Comparison of ENCODE assay signal across 8 cellular contexts in genomic region chr6:87139236-87139635, GRCh38. TPM values are rescaled to one million over a fixed set of nuclear protein-coding genes. Genes with fewer than 3 reads are reported as not detected.
DNase-seq lines count a peak whose midpoint lies in the region; ATAC-seq and TF ChIP-seq lines count a peak whose summit lies in the region.

No MANE protein-coding gene starts in this region.

- H2AFZ ChIP-seq in hepatocyte = no peak overlapping the region

- DNase-seq in AG04450 (ENCODE audit: low read depth, low spot score) = no peak
- peak; percentile 69 for DNase-seq in EH (ENCODE audit: low read depth)
- peak; percentile 4 for DNase-seq in NCI-H446 treated with DMSO at 0.1 percent for 48 hours (lab: John Stamatoyannopoulos, UW)
- peak; percentile 79 for DNase-seq in adipocyte (ENCODE audit: low read depth)
- peak; percentile 54 for DNase-seq in hepatocyte (ENCODE audit: low spot score)
- DNase-seq in stimulated activated naive CD8-positive, alpha-beta T cell treated with anti-CD3 and anti-CD28 coated beads, Interleukin-15, Interleukin-2, amounts not matched to agents 100 U/mL and 50 U/mL, for 24 hours = peak; percentile 32

- no peak overlapping the region for H3K4me2 ChIP-seq in hepatocyte

- no peaks in the 10 kb centered on the region for H4K20me1 ChIP-seq in hepatocyte (ENCODE audit: insufficient read depth, poor library complexity, severe bottlenecking)

- H3K36me3 ChIP-seq in adipocyte (ENCODE audit: control insufficient read depth, insufficient read depth, low read length, severe bottlenecking) = no peaks in the 10 kb centered on the region
- H3K36me3 ChIP-seq in hepatocyte (replicated peaks; ENCODE audit: insufficient read depth, low read depth) = no peaks in the 10 kb centered on the region

- H3K27ac ChIP-seq in AG04450 (ENCODE audit: low read depth, low read length) (no peak overlapping the region), hepatocyte (no peak overlapping the region)

- H3K79me2 ChIP-seq in hepatocyte = no peaks in the 10 kb centered on the region

- no peak overlapping the region for H3K9ac ChIP-seq in adipocyte (ENCODE audit: low read length)

- H3K4me3 ChIP-seq in AG04450 (ENCODE audit: low read depth, low read length) = no peak overlapping the region
- H3K4me3 ChIP-seq in adipocyte (ENCODE audit: low read length) = no peak overlapping the region
- H3K4me3 ChIP-seq in hepatocyte = no peak overlapping the region

- H3K9me3 ChIP-seq in AG04450 (ENCODE audit: control insufficient read depth, insufficient read depth, low read length) (peaks cover 7% of the 10 kb centered on the region; the same call in 1 of the 2 replicates), adipocyte (ENCODE audit: control insufficient read depth, low read length) (no peaks in the 10 kb centered on the region), hepatocyte (ENCODE audit: low read depth) (no peaks in the 10 kb centered on the region)

- 77% methylated on average over 1 of the region's 1 CpG for WGBS in hepatocyte (ENCODE audit: low lambda C conversion rate, missing lambda C conversion rate)

- no peaks in the 10 kb centered on the region for H3K9me2 ChIP-seq in hepatocyte (replicated peaks; ENCODE audit: insufficient read depth)

- CTCF ChIA-PET in AG04450 (lab: Charles Lee) = interaction anchor here (0.9 to 3.4 kb wide), 13 partner anchors 9 to 254 kb away, joined by 3 to 22 read pairs (median 5); no protein-coding TSS in a partner anchor

- ATAC-seq in HG02588 (IDR thresholded peaks at IDR 0.05; ENCODE audit: unreplicated experiment) (peak; percentile 47), GM21381 (IDR thresholded peaks at IDR 0.05; ENCODE audit: unreplicated experiment) (no peak)
- peak; percentile 65 for ATAC-seq in stimulated activated naive CD8-positive, alpha-beta T cell treated with anti-CD3 and anti-CD28 coated beads, Interleukin-15, Interleukin-2, amounts not matched to agents 100 U/mL and 50 U/mL, for 24 hours

- H3K4me1 ChIP-seq in adipocyte (ENCODE audit: control insufficient read depth, insufficient read depth, low read length) (no peaks in the 10 kb centered on the region), hepatocyte (ENCODE audit: insufficient read depth) (no peaks in the 10 kb centered on the region)

- H3K27me3 ChIP-seq in AG04450 (ENCODE audit: control insufficient read depth, insufficient read depth, low read length) (no peaks in the 10 kb centered on the region), adipocyte (replicated peaks; ENCODE audit: control insufficient read depth, insufficient read depth, low read length) (no peaks in the 10 kb centered on the region), hepatocyte (no peaks in the 10 kb centered on the region)

- TF ChIP-seq CTCF in AG04450 (IDR thresholded peaks at IDR 0.05; ENCODE audit: low read depth, low read length) (peak; percentile 70), hepatocyte (IDR thresholded peaks at IDR 0.05; ENCODE audit: poor library complexity) (peak; percentile 56)

- POLR2A ChIA-PET in AG04450 (lab: Yijun Ruan, JAX) = no interaction called here

RNA-seq across cellular contexts. Expression of gene ZNF292, which starts 16.1 kb away (rescaled TPM):
- polyA plus RNA-seq in AG04450 (2011; rRNA removed) = 9.5 and 18.0 TPM in 2 replicates
- polyA minus RNA-seq in AG04450 (2011; rRNA and poly(A)+ RNA removed) = 27.4 and 45.4 TPM in 2 replicates
- 31.1 and 38.3 TPM in 2 replicates for total RNA-seq in hepatocyte
- polyA plus RNA-seq in hepatocyte = 20.9 and 31.4 TPM in 2 replicates

RNA-seq across cellular contexts. Expression of gene CGA, which starts 44.3 kb away (rescaled TPM):
- polyA plus RNA-seq in AG04450 (2011; rRNA removed) (0.19 and 0.26 TPM in 2 replicates), hepatocyte (5.4 and 21.5 TPM in 2 replicates)
- not detected in 2 replicates for polyA minus RNA-seq in AG04450 (2011; rRNA and poly(A)+ RNA removed)
- 35.5 and 43.8 TPM in 2 replicates for total RNA-seq in hepatocyte
